8 cellular contexts compared by ENCODE assay signal in the genomic region with DNA sequence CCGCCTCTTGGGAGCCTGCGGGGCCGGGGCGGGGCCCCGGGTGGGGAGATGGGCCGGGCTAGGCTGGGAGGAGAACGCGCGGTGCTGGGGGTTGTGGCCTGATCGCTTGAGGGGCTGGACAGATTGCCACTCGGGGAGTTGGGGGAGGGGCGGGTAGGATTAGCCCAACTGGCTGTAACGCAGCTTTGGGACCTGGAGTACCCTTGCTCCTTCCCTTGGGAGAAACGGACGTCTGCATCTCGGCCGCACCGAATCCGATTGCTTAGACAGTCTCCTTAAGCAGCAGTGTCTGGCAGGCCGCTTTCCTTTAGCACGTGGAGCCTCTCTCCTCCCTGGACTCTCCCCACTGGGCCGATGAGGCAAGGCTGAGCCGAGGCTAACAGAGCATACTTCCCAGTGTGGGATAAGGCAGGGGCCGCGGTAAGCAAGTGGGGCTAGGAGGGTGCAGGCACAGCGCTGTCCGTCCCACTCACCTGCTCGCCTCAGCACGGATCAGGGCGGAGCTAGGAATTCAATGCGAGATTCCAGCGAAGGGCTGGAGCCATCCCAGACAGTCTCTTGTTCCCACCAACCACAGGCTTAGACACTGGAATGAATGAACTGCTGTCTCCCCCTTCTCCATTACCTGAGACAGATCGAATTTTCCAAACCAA. TPM values are rescaled to one million over a fixed set of nuclear protein-coding genes. Genes with fewer than 3 reads are reported as not detected.
DNase-seq lines count a peak whose midpoint lies in the region; ATAC-seq and TF ChIP-seq lines count a peak whose summit lies in the region.

No MANE protein-coding gene starts in this region.

- intact Hi-C loops in tibial artery (cut with DNase I; ENCODE audit: low total_unique reads), result no loop called here

- H3K4ac ChIP-seq in mesenchymal stem cell (ENCODE audit: low read depth in 1 of 2, low read length in 2 of 2), result peak overlapping the region in 1 of 2 experiments; percentile 64

- H3K18ac ChIP-seq in mesenchymal stem cell (ENCODE audit: low read depth in 1 of 2, low read length in 2 of 2), result peak overlapping the region; percentile 68 to 97

- peak overlapping the region; percentile 94 for H4K91ac ChIP-seq in mesenchymal stem cell (ENCODE audit: low read length)

- H3K9me3 ChIP-seq in mesenchymal stem cell (ENCODE audit: control insufficient read depth, low read length) (no peaks in the 10 kb centered on the region), tibial artery (no peaks in the 10 kb centered on the region)

- peak overlapping the region in 1 of 2 experiments; percentile 56 for H3K14ac ChIP-seq in mesenchymal stem cell (ENCODE audit: low read length in 2 of 2)

- H3K4me1 ChIP-seq in mesenchymal stem cell (ENCODE audit: control insufficient read depth, insufficient read depth, low read depth, low read length) (peaks cover 24% of the 10 kb centered on the region), tibial artery (peaks cover 0 to 37% (median 20%) of the 10 kb centered on the region in 4 donors)

- DNase-seq in NCI-H82 treated with DMSO at 0.1 percent for 48 hours (lab: John Stamatoyannopoulos, UW; ENCODE audit: unreplicated experiment), result peak; percentile 98
- DNase-seq in dedifferentiated amniotic fluid mesenchymal stem cell (ENCODE audit: extremely low spot score), result peak; percentile 29
- no peak for DNase-seq in mesenchymal stem cell
- DNase-seq in tibial artery, result peak; percentile 78 to 90
- no peak for DNase-seq in A172 (ENCODE audit: low spot score)
- no peak for DNase-seq in NOMO-1 treated with dmso at 0.1 percent for 144 hours (lab: John Stamatoyannopoulos, UW; ENCODE audit: unreplicated experiment)

- no peak for TF ChIP-seq CTCF in tibial artery (IDR thresholded peaks at IDR 0.05)

- peak overlapping the region; percentile 93 for H2BK15ac ChIP-seq in mesenchymal stem cell (ENCODE audit: low read depth, poor library complexity, severe bottlenecking)

- peak overlapping the region; percentile 65 for H3K9ac ChIP-seq in mesenchymal stem cell (ENCODE audit: low read length)

- H3K36me3 ChIP-seq in mesenchymal stem cell (ENCODE audit: control insufficient read depth in 1 of 2, insufficient read depth in 2 of 2, low read depth in 1 of 2, low read length in 2 of 2) (peaks cover 4 to 8% of the 10 kb centered on the region in 2 experiments), tibial artery (no peaks in the 10 kb centered on the region)

- H3K79me1 ChIP-seq in mesenchymal stem cell (replicated peaks; ENCODE audit: low read length, poor library complexity, severe bottlenecking), result peaks cover 3% of the 10 kb centered on the region

- peak; percentile 11 for ATAC-seq in GM18498 (IDR thresholded peaks at IDR 0.05; ENCODE audit: unreplicated experiment)
- peak; percentile 1 for ATAC-seq in HG03045 (IDR thresholded peaks at IDR 0.05; ENCODE audit: unreplicated experiment)

- H4K8ac ChIP-seq in mesenchymal stem cell (ENCODE audit: low read length), result peak overlapping the region; percentile 93

- WGBS in mesenchymal stem cell, result 4% methylated on average over 26 of the region's 33 CpGs

- H3K4me3 ChIP-seq in mesenchymal stem cell (ENCODE audit: insufficient read depth in 1 of 2, low read depth in 1 of 2, low read length in 2 of 2), result peak overlapping the region; percentile 38 to 67
- peak overlapping the region; percentile 91 to 100 for H3K4me3 ChIP-seq in tibial artery

- peak overlapping the region; percentile 62 for H3K27ac ChIP-seq in mesenchymal stem cell (ENCODE audit: low read length, poor library complexity, severe bottlenecking)
- peak overlapping the region; percentile 81 to 94 for H3K27ac ChIP-seq in tibial artery

- no peak overlapping the region for H2BK120ac ChIP-seq in mesenchymal stem cell (ENCODE audit: low read depth, low read length)

- H2AK5ac ChIP-seq in mesenchymal stem cell (ENCODE audit: low read length, severe bottlenecking), result no peak overlapping the region

- H3K4me2 ChIP-seq in mesenchymal stem cell (ENCODE audit: low read length, poor library complexity, severe bottlenecking), result peak overlapping the region; percentile 93

- no peaks in the 10 kb centered on the region for H3K27me3 ChIP-seq in mesenchymal stem cell (ENCODE audit: control insufficient read depth in 1 of 2, insufficient read depth in 1 of 2, low read length in 2 of 2)
- H3K27me3 ChIP-seq in tibial artery, result no peaks in the 10 kb centered on the region

- peak overlapping the region; percentile 75 for H2AFZ ChIP-seq in mesenchymal stem cell (ENCODE audit: low read depth, low read length)

- peak overlapping the region in 1 of 2 experiments; percentile 99 for H2BK12ac ChIP-seq in mesenchymal stem cell (ENCODE audit: low read length in 2 of 2)

- H2BK5ac ChIP-seq in mesenchymal stem cell (ENCODE audit: low read depth, low read length, poor library complexity, severe bottlenecking), result no peak overlapping the region

- H3K23ac ChIP-seq in mesenchymal stem cell (ENCODE audit: low read length in 2 of 2), result peak overlapping the region in 1 of 2 experiments; percentile 97

RNA-seq across cellular contexts. Expression of gene ACLY, which starts 0.5 kb away (rescaled TPM):
- polyA plus RNA-seq in mesenchymal stem cell (2013, experiment 1 of 2), result 188 TPM
- 182 TPM for polyA plus RNA-seq in mesenchymal stem cell (2013, experiment 2 of 2)
- total RNA-seq in A172 (2014; rRNA removed; shearing (Covaris generic)), result 212 and 231 TPM in 2 replicates

RNA-seq across cellular contexts. Expression of gene ODAD4, which starts 11.1 kb away (rescaled TPM):
- 1.0 TPM for polyA plus RNA-seq in mesenchymal stem cell (2013, experiment 1 of 2)
- polyA plus RNA-seq in mesenchymal stem cell (2013, experiment 2 of 2), result 0.51 TPM
- 1.8 and 2.2 TPM in 2 replicates for total RNA-seq in A172 (2014; rRNA removed; shearing (Covaris generic))

RNA-seq across cellular contexts. Expression of gene CNP, which starts 47.3 kb away (rescaled TPM):
- 51.3 TPM for polyA plus RNA-seq in mesenchymal stem cell (2013, experiment 1 of 2)
- polyA plus RNA-seq in mesenchymal stem cell (2013, experiment 2 of 2), result 50.8 TPM
- 110 and 127 TPM in 2 replicates for total RNA-seq in A172 (2014; rRNA removed; shearing (Covaris generic))

RNA-seq across cellular contexts. Expression of gene KLHL11, which starts 54.1 kb away (rescaled TPM):
- polyA plus RNA-seq in mesenchymal stem cell (2013, experiment 1 of 2), result 2.7 TPM
- 2.6 TPM for polyA plus RNA-seq in mesenchymal stem cell (2013, experiment 2 of 2)
- 31.5 and 34.8 TPM in 2 replicates for total RNA-seq in A172 (2014; rRNA removed; shearing (Covaris generic))

Comparison
In these comparisons a context has a peak if more than half of its experiments do, and no peak if none do; other contexts are left out.
1. DNase-seq: peak in NCI-H82 treated with DMSO at 0.1 percent for 48 hours (single experiment), dedifferentiated amniotic fluid mesenchymal stem cell (single experiment) and tibial artery (2 of 2); none in mesenchymal stem cell (single experiment), A172 (single experiment) and NOMO-1 treated with dmso at 0.1 percent for 144 hours (single experiment).